In the genomic region with DNA sequence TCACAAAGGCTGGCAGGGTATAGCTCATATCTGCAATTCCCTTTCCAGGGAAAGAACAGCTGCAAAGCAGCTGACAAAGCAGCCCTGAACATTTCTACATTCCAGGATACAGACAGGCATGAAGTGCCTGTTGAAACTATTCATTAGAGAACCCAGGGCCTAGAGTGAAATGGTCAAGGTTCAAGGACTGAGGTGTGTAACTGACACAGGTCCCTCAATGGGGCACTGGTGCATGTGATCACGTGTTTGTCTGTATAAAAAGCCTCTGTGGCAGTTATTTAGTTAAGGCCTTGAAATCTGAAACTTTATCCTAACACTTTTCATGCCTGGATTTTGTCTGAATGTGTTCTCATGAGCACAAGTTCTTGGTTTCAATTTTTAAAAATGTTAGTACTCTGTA, we compare ENCODE assay signal across 1 cellular context.
TF ChIP-seq lines count a peak whose summit lies in the region.

No MANE protein-coding gene starts in this region.

TF ChIP-seq in HepG2, 621 proteins besides CTCF, POLR2A, EP300 and RAD21 (continued from another document and continues in another):
- TF ChIP-seq, protein P1, sequence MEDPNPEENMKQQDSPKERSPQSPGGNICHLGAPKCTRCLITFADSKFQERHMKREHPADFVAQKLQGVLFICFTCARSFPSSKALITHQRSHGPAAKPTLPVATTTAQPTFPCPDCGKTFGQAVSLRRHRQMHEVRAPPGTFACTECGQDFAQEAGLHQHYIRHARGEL (CRISPR knock-in tag; IDR thresholded peaks at IDR 0.05): no peak
- peak; percentile 64; the same call in 1 of the 2 replicates for TF ChIP-seq FOXK1 (CRISPR knock-in tag; IDR thresholded peaks at IDR 0.05; ENCODE audit: borderline replicate concordance, low read depth)
- no peak for TF ChIP-seq ZNF256 (CRISPR knock-in tag; conservative IDR thresholded peaks at IDR 0.05)
- peak; percentile 25; the same call in 1 of the 2 replicates for TF ChIP-seq NFYC (CRISPR knock-in tag; IDR thresholded peaks at IDR 0.05)
- TF ChIP-seq, protein P2, sequence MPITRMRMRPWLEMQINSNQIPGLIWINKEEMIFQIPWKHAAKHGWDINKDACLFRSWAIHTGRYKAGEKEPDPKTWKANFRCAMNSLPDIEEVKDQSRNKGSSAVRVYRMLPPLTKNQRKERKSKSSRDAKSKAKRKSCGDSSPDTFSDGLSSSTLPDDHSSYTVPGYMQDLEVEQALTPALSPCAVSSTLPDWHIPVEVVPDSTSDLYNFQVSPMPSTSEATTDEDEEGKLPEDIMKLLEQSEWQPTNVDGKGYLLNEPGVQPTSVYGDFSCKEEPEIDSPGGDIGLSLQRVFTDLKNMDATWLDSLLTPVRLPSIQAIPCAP (CRISPR knock-in tag; IDR thresholded peaks at IDR 0.05; ENCODE audit: low read depth): no peak
- peak; percentile 53; the same call in 1 of the 2 replicates for TF ChIP-seq FOXO1 (CRISPR knock-in tag; IDR thresholded peaks at IDR 0.05)
- no peak; the same call in 1 of the 2 replicates for TF ChIP-seq CHD4 (IDR thresholded peaks at IDR 0.05; ENCODE audit: borderline replicate concordance, low read length)
- TF ChIP-seq, protein P3, sequence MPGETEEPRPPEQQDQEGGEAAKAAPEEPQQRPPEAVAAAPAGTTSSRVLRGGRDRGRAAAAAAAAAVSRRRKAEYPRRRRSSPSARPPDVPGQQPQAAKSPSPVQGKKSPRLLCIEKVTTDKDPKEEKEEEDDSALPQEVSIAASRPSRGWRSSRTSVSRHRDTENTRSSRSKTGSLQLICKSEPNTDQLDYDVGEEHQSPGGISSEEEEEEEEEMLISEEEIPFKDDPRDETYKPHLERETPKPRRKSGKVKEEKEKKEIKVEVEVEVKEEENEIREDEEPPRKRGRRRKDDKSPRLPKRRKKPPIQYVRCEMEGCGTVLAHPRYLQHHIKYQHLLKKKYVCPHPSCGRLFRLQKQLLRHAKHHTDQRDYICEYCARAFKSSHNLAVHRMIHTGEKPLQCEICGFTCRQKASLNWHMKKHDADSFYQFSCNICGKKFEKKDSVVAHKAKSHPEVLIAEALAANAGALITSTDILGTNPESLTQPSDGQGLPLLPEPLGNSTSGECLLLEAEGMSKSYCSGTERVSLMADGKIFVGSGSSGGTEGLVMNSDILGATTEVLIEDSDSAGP (CRISPR knock-in tag; IDR thresholded peaks at IDR 0.05; ENCODE audit: borderline replicate concordance): no peak
- TF ChIP-seq HOXA7 (CRISPR knock-in tag; IDR thresholded peaks at IDR 0.05): no peak
- peak; percentile 74 for TF ChIP-seq PHF5A (CRISPR knock-in tag; IDR thresholded peaks at IDR 0.05; ENCODE audit: low read depth, unreplicated experiment)
- TF ChIP-seq, protein P4, sequence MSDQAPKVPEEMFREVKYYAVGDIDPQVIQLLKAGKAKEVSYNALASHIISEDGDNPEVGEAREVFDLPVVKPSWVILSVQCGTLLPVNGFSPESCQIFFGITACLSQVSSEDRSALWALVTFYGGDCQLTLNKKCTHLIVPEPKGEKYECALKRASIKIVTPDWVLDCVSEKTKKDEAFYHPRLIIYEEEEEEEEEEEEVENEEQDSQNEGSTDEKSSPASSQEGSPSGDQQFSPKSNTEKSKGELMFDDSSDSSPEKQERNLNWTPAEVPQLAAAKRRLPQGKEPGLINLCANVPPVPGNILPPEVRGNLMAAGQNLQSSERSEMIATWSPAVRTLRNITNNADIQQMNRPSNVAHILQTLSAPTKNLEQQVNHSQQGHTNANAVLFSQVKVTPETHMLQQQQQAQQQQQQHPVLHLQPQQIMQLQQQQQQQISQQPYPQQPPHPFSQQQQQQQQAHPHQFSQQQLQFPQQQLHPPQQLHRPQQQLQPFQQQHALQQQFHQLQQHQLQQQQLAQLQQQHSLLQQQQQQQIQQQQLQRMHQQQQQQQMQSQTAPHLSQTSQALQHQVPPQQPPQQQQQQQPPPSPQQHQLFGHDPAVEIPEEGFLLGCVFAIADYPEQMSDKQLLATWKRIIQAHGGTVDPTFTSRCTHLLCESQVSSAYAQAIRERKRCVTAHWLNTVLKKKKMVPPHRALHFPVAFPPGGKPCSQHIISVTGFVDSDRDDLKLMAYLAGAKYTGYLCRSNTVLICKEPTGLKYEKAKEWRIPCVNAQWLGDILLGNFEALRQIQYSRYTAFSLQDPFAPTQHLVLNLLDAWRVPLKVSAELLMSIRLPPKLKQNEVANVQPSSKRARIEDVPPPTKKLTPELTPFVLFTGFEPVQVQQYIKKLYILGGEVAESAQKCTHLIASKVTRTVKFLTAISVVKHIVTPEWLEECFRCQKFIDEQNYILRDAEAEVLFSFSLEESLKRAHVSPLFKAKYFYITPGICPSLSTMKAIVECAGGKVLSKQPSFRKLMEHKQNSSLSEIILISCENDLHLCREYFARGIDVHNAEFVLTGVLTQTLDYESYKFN (CRISPR knock-in tag; conservative IDR thresholded peaks at IDR 0.05): peak; percentile 95
- TF ChIP-seq ZNF883 (CRISPR knock-in tag; IDR thresholded peaks at IDR 0.05; ENCODE audit: not compliant biosample characterization): no peak
- TF ChIP-seq MAZ (IDR thresholded peaks at IDR 0.05; ENCODE audit: borderline replicate concordance, low read depth, low read length): no peak
- no peak for TF ChIP-seq MAZ (CRISPR knock-in tag; IDR thresholded peaks at IDR 0.05; ENCODE audit: low read depth)
- TF ChIP-seq ZNF629 (CRISPR knock-in tag; conservative IDR thresholded peaks at IDR 0.05): 0 out of 2 replicates have a peak, but pooled peaks have one; percentile 19
- TF ChIP-seq, protein P5, sequence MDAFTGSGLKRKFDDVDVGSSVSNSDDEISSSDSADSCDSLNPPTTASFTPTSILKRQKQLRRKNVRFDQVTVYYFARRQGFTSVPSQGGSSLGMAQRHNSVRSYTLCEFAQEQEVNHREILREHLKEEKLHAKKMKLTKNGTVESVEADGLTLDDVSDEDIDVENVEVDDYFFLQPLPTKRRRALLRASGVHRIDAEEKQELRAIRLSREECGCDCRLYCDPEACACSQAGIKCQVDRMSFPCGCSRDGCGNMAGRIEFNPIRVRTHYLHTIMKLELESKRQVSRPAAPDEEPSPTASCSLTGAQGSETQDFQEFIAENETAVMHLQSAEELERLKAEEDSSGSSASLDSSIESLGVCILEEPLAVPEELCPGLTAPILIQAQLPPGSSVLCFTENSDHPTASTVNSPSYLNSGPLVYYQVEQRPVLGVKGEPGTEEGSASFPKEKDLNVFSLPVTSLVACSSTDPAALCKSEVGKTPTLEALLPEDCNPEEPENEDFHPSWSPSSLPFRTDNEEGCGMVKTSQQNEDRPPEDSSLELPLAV (CRISPR knock-in tag; conservative IDR thresholded peaks at IDR 0.05; ENCODE audit: low read depth): no peak
- no peak for TF ChIP-seq DR1 (CRISPR knock-in tag; IDR thresholded peaks at IDR 0.05)
- TF ChIP-seq POLR2AphosphoS5 (IDR thresholded peaks at IDR 0.05; ENCODE audit: low read depth, low read length): no peak
- no peak for TF ChIP-seq TBP (CRISPR knock-in tag; IDR thresholded peaks at IDR 0.05)
- TF ChIP-seq FOXJ3 (CRISPR knock-in tag; IDR thresholded peaks at IDR 0.05; ENCODE audit: borderline replicate concordance): peak; percentile 24; the same call in 1 of the 2 replicates
- no peak for TF ChIP-seq ZNF672 (CRISPR knock-in tag; IDR thresholded peaks at IDR 0.05)
- no peak for TF ChIP-seq MTF2 (CRISPR knock-in tag; IDR thresholded peaks at IDR 0.05; ENCODE audit: borderline replicate concordance)
- no peak for TF ChIP-seq ZNF510 (CRISPR knock-in tag; IDR thresholded peaks at IDR 0.05; ENCODE audit: low read depth)
- TF ChIP-seq YEATS4 (CRISPR knock-in tag; IDR thresholded peaks at IDR 0.05; ENCODE audit: borderline replicate concordance): peak; percentile 60
- no peak for TF ChIP-seq ZNF607 (CRISPR knock-in tag; IDR thresholded peaks at IDR 0.05; ENCODE audit: borderline replicate concordance)
- TF ChIP-seq ZNF557 (CRISPR knock-in tag; IDR thresholded peaks at IDR 0.05): no peak
- TF ChIP-seq CENPX (CRISPR knock-in tag; IDR thresholded peaks at IDR 0.05): no peak
- no peak for TF ChIP-seq ATM (IDR thresholded peaks at IDR 0.05; ENCODE audit: borderline replicate concordance)
- TF ChIP-seq KAT2B (IDR thresholded peaks at IDR 0.05; ENCODE audit: borderline replicate concordance, low read depth, low read length): no peak
- TF ChIP-seq ZFP62 (CRISPR knock-in tag; IDR thresholded peaks at IDR 0.05): no peak
- no peak for TF ChIP-seq ZFP41 (CRISPR knock-in tag; IDR thresholded peaks at IDR 0.05; ENCODE audit: borderline replicate concordance)
- TF ChIP-seq SRSF4 (IDR thresholded peaks at IDR 0.05; ENCODE audit: low read depth, low read length, poor library complexity, severe bottlenecking): no peak
- TF ChIP-seq TARDBP (CRISPR knock-in tag; IDR thresholded peaks at IDR 0.05): peak; percentile 68; the same call in 1 of the 2 replicates
- no peak for TF ChIP-seq ZNF709 (CRISPR knock-in tag; IDR thresholded peaks at IDR 0.05)
- no peak for TF ChIP-seq PHB2 (IDR thresholded peaks at IDR 0.05; ENCODE audit: partially characterized antibody)
- TF ChIP-seq ZNF382 (CRISPR knock-in tag; IDR thresholded peaks at IDR 0.05; ENCODE audit: borderline replicate concordance): no peak
- TF ChIP-seq, protein P6, sequence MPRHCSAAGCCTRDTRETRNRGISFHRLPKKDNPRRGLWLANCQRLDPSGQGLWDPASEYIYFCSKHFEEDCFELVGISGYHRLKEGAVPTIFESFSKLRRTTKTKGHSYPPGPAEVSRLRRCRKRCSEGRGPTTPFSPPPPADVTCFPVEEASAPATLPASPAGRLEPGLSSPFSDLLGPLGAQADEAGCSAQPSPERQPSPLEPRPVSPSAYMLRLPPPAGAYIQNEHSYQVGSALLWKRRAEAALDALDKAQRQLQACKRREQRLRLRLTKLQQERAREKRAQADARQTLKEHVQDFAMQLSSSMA (CRISPR knock-in tag; IDR thresholded peaks at IDR 0.05): no peak
- TF ChIP-seq ZNF138 (CRISPR knock-in tag; IDR thresholded peaks at IDR 0.05; ENCODE audit: low read depth): no peak
- TF ChIP-seq ZNF224 (CRISPR knock-in tag; IDR thresholded peaks at IDR 0.05): no peak
- 0 out of 2 replicates have a peak, but pooled peaks have one; percentile 41 for TF ChIP-seq MIER2 (CRISPR knock-in tag; IDR thresholded peaks at IDR 0.05)
- TF ChIP-seq SKI (IDR thresholded peaks at IDR 0.05; ENCODE audit: partially characterized antibody): peak; percentile 81
- TF ChIP-seq ZNF44 (CRISPR knock-in tag; IDR thresholded peaks at IDR 0.05): no peak
- TF ChIP-seq, protein P7, sequence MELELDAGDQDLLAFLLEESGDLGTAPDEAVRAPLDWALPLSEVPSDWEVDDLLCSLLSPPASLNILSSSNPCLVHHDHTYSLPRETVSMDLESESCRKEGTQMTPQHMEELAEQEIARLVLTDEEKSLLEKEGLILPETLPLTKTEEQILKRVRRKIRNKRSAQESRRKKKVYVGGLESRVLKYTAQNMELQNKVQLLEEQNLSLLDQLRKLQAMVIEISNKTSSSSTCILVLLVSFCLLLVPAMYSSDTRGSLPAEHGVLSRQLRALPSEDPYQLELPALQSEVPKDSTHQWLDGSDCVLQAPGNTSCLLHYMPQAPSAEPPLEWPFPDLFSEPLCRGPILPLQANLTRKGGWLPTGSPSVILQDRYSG (CRISPR knock-in tag; IDR thresholded peaks at IDR 0.05): no peak
- no peak for TF ChIP-seq ZNF547 (CRISPR knock-in tag; IDR thresholded peaks at IDR 0.05)
- TF ChIP-seq SRY (CRISPR knock-in tag; IDR thresholded peaks at IDR 0.05): no peak
- peak; percentile 98 for TF ChIP-seq BCL6 (CRISPR knock-in tag; IDR thresholded peaks at IDR 0.05)
- 0 out of 2 replicates have a peak, but pooled peaks have one; percentile 24 for TF ChIP-seq SOX13 (IDR thresholded peaks at IDR 0.05)
- peak in 1 of 2 experiments; percentile 90; a peak in 2 of 4 replicates for TF ChIP-seq SOX13 (CRISPR knock-in tag; conservative IDR thresholded peaks at IDR 0.05 in 1 of 2, IDR thresholded peaks at IDR 0.05 in 1 of 2)
- no peak for TF ChIP-seq ZNF577 (CRISPR knock-in tag; IDR thresholded peaks at IDR 0.05; ENCODE audit: borderline replicate concordance, low read depth)
- TF ChIP-seq ZNF713 (CRISPR knock-in tag; IDR thresholded peaks at IDR 0.05): no peak
- TF ChIP-seq, protein P8, sequence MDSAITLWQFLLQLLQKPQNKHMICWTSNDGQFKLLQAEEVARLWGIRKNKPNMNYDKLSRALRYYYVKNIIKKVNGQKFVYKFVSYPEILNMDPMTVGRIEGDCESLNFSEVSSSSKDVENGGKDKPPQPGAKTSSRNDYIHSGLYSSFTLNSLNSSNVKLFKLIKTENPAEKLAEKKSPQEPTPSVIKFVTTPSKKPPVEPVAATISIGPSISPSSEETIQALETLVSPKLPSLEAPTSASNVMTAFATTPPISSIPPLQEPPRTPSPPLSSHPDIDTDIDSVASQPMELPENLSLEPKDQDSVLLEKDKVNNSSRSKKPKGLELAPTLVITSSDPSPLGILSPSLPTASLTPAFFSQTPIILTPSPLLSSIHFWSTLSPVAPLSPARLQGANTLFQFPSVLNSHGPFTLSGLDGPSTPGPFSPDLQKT (CRISPR knock-in tag; IDR thresholded peaks at IDR 0.05; ENCODE audit: borderline replicate concordance): no peak
- TF ChIP-seq REPIN1 (CRISPR knock-in tag; IDR thresholded peaks at IDR 0.05; ENCODE audit: borderline replicate concordance, low read depth): peak; percentile 66; the same call in 1 of the 2 replicates
